In the genomic region with DNA sequence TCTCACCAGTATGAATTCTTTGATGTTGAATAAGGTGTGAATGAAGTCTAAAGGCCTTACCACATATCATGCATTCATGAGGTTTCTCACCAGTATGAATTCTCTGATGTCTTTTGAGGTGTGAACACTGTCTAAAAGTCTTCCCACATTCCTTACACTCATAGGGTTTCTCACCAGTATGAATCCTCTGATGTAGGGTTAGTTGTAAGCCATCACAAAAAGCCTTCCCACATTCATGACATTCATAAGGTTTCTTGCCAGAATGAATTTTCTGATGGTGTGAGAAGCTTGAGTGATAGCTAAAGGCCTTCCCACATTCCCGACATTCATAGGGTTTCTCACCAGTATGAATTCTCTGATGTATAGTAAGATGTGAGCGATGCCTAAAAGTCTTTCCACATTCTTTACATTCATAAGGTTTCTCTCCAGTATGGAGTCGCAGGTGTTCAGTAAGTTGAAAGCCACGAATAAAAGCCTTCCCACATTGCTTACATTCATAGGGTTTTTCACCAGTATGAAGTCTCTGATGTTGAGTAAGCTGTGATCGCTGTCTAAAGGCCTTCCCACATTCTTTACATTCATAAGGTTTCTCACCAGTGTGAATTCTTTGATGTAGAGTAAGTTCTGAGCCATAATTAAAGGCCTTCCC, we compare ENCODE assay signal across 2 cellular contexts.
TF ChIP-seq lines count a peak whose summit lies in the region.

No MANE protein-coding gene starts in this region.

TF ChIP-seq in GM23338, 12 proteins besides CTCF, POLR2A, EP300 and RAD21 (continues in another document):
- TF ChIP-seq, protein P1, sequence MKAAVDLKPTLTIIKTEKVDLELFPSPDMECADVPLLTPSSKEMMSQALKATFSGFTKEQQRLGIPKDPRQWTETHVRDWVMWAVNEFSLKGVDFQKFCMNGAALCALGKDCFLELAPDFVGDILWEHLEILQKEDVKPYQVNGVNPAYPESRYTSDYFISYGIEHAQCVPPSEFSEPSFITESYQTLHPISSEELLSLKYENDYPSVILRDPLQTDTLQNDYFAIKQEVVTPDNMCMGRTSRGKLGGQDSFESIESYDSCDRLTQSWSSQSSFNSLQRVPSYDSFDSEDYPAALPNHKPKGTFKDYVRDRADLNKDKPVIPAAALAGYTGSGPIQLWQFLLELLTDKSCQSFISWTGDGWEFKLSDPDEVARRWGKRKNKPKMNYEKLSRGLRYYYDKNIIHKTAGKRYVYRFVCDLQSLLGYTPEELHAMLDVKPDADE (IDR thresholded peaks at IDR 0.05), result no peak
- no peak for TF ChIP-seq EZH2phosphoT487 (IDR thresholded peaks at IDR 0.05; ENCODE audit: unreplicated experiment)
- no peak for TF ChIP-seq NANOG (IDR thresholded peaks at IDR 0.05; ENCODE audit: borderline replicate concordance)
- TF ChIP-seq EZH2 (IDR thresholded peaks at IDR 0.05; ENCODE audit: low read depth, unreplicated experiment), result no peak
- TF ChIP-seq STAT1 (IDR thresholded peaks at IDR 0.05; ENCODE audit: unreplicated experiment), result no peak
- no peak for TF ChIP-seq ZNF114 (CRISPR knock-in tag; IDR thresholded peaks at IDR 0.05)
- no peak for TF ChIP-seq ZNF331 (CRISPR knock-in tag; IDR thresholded peaks at IDR 0.05; ENCODE audit: low read depth)
- no peak for TF ChIP-seq JUNB (IDR thresholded peaks at IDR 0.05; ENCODE audit: unreplicated experiment)
- TF ChIP-seq, protein P2, sequence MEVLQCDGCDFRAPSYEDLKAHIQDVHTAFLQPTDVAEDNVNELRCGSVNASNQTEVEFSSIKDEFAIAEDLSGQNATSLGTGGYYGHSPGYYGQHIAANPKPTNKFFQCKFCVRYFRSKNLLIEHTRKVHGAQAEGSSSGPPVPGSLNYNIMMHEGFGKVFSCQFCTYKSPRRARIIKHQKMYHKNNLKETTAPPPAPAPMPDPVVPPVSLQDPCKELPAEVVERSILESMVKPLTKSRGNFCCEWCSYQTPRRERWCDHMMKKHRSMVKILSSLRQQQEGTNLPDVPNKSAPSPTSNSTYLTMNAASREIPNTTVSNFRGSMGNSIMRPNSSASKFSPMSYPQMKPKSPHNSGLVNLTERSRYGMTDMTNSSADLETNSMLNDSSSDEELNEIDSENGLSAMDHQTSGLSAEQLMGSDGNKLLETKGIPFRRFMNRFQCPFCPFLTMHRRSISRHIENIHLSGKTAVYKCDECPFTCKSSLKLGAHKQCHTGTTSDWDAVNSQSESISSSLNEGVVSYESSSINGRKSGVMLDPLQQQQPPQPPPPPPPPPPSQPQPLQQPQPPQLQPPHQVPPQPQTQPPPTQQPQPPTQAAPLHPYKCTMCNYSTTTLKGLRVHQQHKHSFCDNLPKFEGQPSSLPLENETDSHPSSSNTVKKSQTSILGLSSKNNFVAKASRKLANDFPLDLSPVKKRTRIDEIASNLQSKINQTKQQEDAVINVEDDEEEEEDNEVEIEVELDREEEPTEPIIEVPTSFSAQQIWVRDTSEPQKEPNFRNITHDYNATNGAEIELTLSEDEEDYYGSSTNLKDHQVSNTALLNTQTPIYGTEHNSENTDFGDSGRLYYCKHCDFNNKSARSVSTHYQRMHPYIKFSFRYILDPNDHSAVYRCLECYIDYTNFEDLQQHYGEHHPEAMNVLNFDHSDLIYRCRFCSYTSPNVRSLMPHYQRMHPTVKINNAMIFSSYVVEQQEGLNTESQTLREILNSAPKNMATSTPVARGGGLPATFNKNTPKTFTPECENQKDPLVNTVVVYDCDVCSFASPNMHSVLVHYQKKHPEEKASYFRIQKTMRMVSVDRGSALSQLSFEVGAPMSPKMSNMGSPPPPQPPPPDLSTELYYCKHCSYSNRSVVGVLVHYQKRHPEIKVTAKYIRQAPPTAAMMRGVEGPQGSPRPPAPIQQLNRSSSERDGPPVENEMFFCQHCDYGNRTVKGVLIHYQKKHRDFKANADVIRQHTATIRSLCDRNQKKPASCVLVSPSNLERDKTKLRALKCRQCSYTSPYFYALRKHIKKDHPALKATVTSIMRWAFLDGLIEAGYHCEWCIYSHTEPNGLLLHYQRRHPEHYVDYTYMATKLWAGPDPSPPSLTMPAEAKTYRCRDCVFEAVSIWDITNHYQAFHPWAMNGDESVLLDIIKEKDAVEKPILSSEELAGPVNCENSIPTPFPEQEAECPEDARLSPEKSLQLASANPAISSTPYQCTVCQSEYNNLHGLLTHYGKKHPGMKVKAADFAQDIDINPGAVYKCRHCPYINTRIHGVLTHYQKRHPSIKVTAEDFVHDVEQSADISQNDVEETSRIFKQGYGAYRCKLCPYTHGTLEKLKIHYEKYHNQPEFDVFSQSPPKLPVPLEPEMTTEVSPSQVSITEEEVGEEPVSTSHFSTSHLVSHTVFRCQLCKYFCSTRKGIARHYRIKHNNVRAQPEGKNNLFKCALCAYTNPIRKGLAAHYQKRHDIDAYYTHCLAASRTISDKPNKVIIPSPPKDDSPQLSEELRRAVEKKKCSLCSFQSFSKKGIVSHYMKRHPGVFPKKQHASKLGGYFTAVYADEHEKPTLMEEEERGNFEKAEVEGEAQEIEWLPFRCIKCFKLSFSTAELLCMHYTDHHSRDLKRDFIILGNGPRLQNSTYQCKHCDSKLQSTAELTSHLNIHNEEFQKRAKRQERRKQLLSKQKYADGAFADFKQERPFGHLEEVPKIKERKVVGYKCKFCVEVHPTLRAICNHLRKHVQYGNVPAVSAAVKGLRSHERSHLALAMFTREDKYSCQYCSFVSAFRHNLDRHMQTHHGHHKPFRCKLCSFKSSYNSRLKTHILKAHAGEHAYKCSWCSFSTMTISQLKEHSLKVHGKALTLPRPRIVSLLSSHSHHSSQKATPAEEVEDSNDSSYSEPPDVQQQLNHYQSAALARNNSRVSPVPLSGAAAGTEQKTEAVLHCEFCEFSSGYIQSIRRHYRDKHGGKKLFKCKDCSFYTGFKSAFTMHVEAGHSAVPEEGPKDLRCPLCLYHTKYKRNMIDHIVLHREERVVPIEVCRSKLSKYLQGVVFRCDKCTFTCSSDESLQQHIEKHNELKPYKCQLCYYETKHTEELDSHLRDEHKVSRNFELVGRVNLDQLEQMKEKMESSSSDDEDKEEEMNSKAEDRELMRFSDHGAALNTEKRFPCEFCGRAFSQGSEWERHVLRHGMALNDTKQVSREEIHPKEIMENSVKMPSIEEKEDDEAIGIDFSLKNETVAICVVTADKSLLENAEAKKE (CRISPR knock-in tag; IDR thresholded peaks at IDR 0.05), result no peak
- no peak for TF ChIP-seq POLR2AphosphoS5 (IDR thresholded peaks at IDR 0.05; ENCODE audit: low read depth)
- no peak for TF ChIP-seq CREB1 (CRISPR knock-in tag; IDR thresholded peaks at IDR 0.05; ENCODE audit: low read depth)

TF ChIP-seq in H1, 55 proteins besides CTCF, POLR2A, EP300 and RAD21:
- TF ChIP-seq ZNF274 (IDR thresholded peaks at IDR 0.05; ENCODE audit: borderline replicate concordance, extremely low read depth, low read length) (peak; percentile 99), TCF12 (IDR thresholded peaks at IDR 0.05; ENCODE audit: low read depth, low read length) (no peak), KDM5A (IDR thresholded peaks at IDR 0.05; ENCODE audit: low read length) (no peak), JUN (IDR thresholded peaks at IDR 0.05; ENCODE audit: low read depth, low read length) (no peak), KDM1A (IDR thresholded peaks at IDR 0.05; ENCODE audit: borderline replicate concordance, low read length) (no peak), KDM4A (IDR thresholded peaks at IDR 0.05; ENCODE audit: low read depth, low read length, severe bottlenecking) (no peak), PHF8 (conservative IDR thresholded peaks at IDR 0.05; ENCODE audit: low read depth, low read length) (no peak), CBX5 (IDR thresholded peaks at IDR 0.05; ENCODE audit: low read depth, low read length) (peak; percentile 92; the same call in 1 of the 2 replicates), BACH1 (IDR thresholded peaks at IDR 0.05; ENCODE audit: low read length) (no peak), JUND (IDR thresholded peaks at IDR 0.05; ENCODE audit: low read length) (no peak), EZH2 (IDR thresholded peaks at IDR 0.05; ENCODE audit: low read depth, low read length, severe bottlenecking) (no peak)
